In genomic region chr11:76558473-76558872, GRCh38 we compare ENCODE assay signal across 1 cellular context.
A peak's percentile ranks its signal among the peaks of the same experiment; 100 is the strongest.
TF ChIP-seq lines count a peak whose summit lies in the region.

No MANE protein-coding gene starts in this region.

TF ChIP-seq in K562, 482 proteins besides CTCF, POLR2A, EP300 and RAD21 (continued from another document):
- TF ChIP-seq MAFF (IDR thresholded peaks at IDR 0.05; ENCODE audit: low read length), result 0 out of 2 replicates have a peak, but pooled peaks have one; percentile 2
TF ChIP-seq in K562: peak in this region for 3.
